In genomic region chr2:171761176-171761575, GRCh38 we compare ENCODE assay signal across 7 cellular contexts.
DNase-seq lines count a peak whose midpoint lies in the region; ATAC-seq and TF ChIP-seq lines count a peak whose summit lies in the region.
"Not testable (repeated sequence)": the region's sequence is repeated elsewhere in the genome, so short reads cannot be mapped to it uniquely, and the experiment has no call there.

No MANE protein-coding gene starts in this region.

- not testable (repeated sequence) for H3K27me3 ChIP-seq in AG04450 (ENCODE audit: control insufficient read depth, insufficient read depth, low read length); IMR-90 (ENCODE audit: control insufficient read depth, insufficient read depth, low read length); PC-3 (ENCODE audit: low read length)

- H3K4me3 ChIP-seq in AG04450 (ENCODE audit: low read depth, low read length); IMR-90 (ENCODE audit: insufficient read depth, low read depth, low read length); PC-3 (ENCODE audit: low read length): not testable (repeated sequence)

- peaks cover 43% of the 10 kb centered on the region for H3K36me3 Mint-ChIP-seq in neural crest cell (ENCODE audit: low read depth)

- H3K4me2 ChIP-seq in IMR-90 (ENCODE audit: low read depth, low read length); PC-3 (ENCODE audit: low read length): not testable (repeated sequence)

- not testable (repeated sequence) for H4K5ac ChIP-seq in IMR-90 (ENCODE audit: low read depth, low read length)

- TF ChIP-seq RAD21 in IMR-90 (IDR thresholded peaks at IDR 0.05; ENCODE audit: low read length), result not testable (repeated sequence)

- not testable (repeated sequence) for H2BK20ac ChIP-seq in IMR-90 (ENCODE audit: low read depth, low read length)

- not testable (repeated sequence) for H3K79me1 ChIP-seq in IMR-90 (ENCODE audit: low read depth in 1 of 2, low read length in 2 of 2)

- not testable (repeated sequence) for H3K4me3 Mint-ChIP-seq in neural crest cell

- H3K79me2 ChIP-seq in PC-3 (ENCODE audit: low read length), result not testable (repeated sequence)

- H3K27ac Mint-ChIP-seq in neural crest cell (ENCODE audit: unreplicated experiment), result peak overlapping the region; percentile 8

- H3K9me3 Mint-ChIP-seq in neural crest cell, result not testable (repeated sequence)

- not testable (repeated sequence) for H3K9ac ChIP-seq in IMR-90 (ENCODE audit: low read depth, low read length); PC-3 (ENCODE audit: low read length)

- not testable (repeated sequence) for BruUV-seq in IMR-90 (replicated peaks; lab: Mats Ljungman, UMichigan); PC-3 (replicated peaks; lab: Mats Ljungman, UMichigan)

- H2AK5ac ChIP-seq in IMR-90 (ENCODE audit: low read depth, low read length), result not testable (repeated sequence)

- H3K4me1 ChIP-seq in IMR-90 (ENCODE audit: control insufficient read depth, insufficient read depth, low read length), result not testable (repeated sequence)
- peaks cover 24% of the 10 kb centered on the region for H3K4me1 ChIP-seq in PC-3 (ENCODE audit: insufficient read depth, low read length)

- not testable (repeated sequence) for H3K18ac ChIP-seq in IMR-90 (ENCODE audit: low read depth, low read length)

- not testable (repeated sequence) for H2BK120ac ChIP-seq in IMR-90 (ENCODE audit: low read depth, low read length)

- H3K56ac ChIP-seq in IMR-90 (ENCODE audit: extremely low read depth, insufficient read depth, low read length), result not testable (repeated sequence)

- CTCF ChIA-PET in AG04450 (lab: Charles Lee), result interaction anchor here (0.7 kb wide), 1 partner anchor 20 kb away, joined by 3 read pairs; no protein-coding TSS in a partner anchor
- CTCF ChIA-PET in IMR-90 (lab: Yijun Ruan, JAX), result interaction anchor here (0.7 kb wide), 1 partner anchor 31 kb away, joined by 3 read pairs; no protein-coding TSS in a partner anchor
- CTCF ChIA-PET in PC-3 (lab: Charles Lee), result not testable (repeated sequence)

- in situ Hi-C loops in IMR-90 (cut with MboI; ENCODE audit: low sequenced_read_pairs), result not testable (repeated sequence)

- not testable (repeated sequence) for H2AFZ ChIP-seq in IMR-90 (replicated peaks; ENCODE audit: low read length, poor library complexity); PC-3 (ENCODE audit: low read length)

- H3K14ac ChIP-seq in IMR-90 (replicated peaks; ENCODE audit: low read depth, low read length), result not testable (repeated sequence)

- dilution Hi-C loops in IMR-90 (cut with HindIII; ENCODE audit: low sequenced_read_pairs, unreplicated experiment), result not testable (repeated sequence)

- not testable (repeated sequence) for H4K20me1 ChIP-seq in IMR-90 (ENCODE audit: insufficient read depth, low read length); PC-3 (ENCODE audit: low read length)

- not testable (repeated sequence) for H3K4me1 Mint-ChIP-seq in neural crest cell

- not testable (repeated sequence) for H3K23ac ChIP-seq in IMR-90 (ENCODE audit: low read depth, low read length)

- H3K9me1 ChIP-seq in IMR-90 (ENCODE audit: insufficient read depth, low read length), result not testable (repeated sequence)

- not testable (repeated sequence) for H3K4ac ChIP-seq in IMR-90 (ENCODE audit: low read depth, low read length)

- H3K27ac ChIP-seq in AG04450 (ENCODE audit: low read depth, low read length); IMR-90 (ENCODE audit: insufficient read depth, low read length); PC-3 (ENCODE audit: low read length): not testable (repeated sequence)

- TF ChIP-seq CTCF in AG04450 (IDR thresholded peaks at IDR 0.05; ENCODE audit: low read depth, low read length); IMR-90 (conservative IDR thresholded peaks at IDR 0.05; ENCODE audit: low read depth, low read length); PC-3 (conservative IDR thresholded peaks at IDR 0.05; ENCODE audit: low read depth, low read length); neural crest cell (conservative IDR thresholded peaks at IDR 0.05): not testable (repeated sequence)

- no CpG with 5 or more reads among the region's 4 CpGs for WGBS in IMR-90 (ENCODE audit: extremely low coverage in 2 of 2, insufficient read length in 1 of 2), 2 experiments

- not testable (repeated sequence) for H4K8ac ChIP-seq in IMR-90 (ENCODE audit: low read depth in 2 of 2, low read length in 2 of 2)

- intact Hi-C loops in IMR-90 (cut with micrococcal nuclease), result not testable (repeated sequence)
- intact Hi-C loops in PC-3 (cut with micrococcal nuclease), result loop anchor here (5.0 kb wide), 1 partner anchor 49 kb away; no protein-coding TSS in a partner anchor

- not testable (repeated sequence) for H2BK15ac ChIP-seq in IMR-90 (ENCODE audit: low read depth, low read length)

- not testable (repeated sequence) for H3F3A ChIP-seq in PC-3 (ENCODE audit: low read length, unreplicated experiment)

- H3K9me3 ChIP-seq in AG04450 (ENCODE audit: control insufficient read depth, insufficient read depth, low read length); IMR-90 (ENCODE audit: control insufficient read depth, insufficient read depth, low read length); PC-3 (ENCODE audit: low read length): not testable (repeated sequence)

- H3K27me3 Mint-ChIP-seq in neural crest cell (ENCODE audit: low read depth), result not testable (repeated sequence)

- not testable (repeated sequence) for TF ChIP-seq POLR2A in IMR-90 (IDR thresholded peaks at IDR 0.05; ENCODE audit: low read depth, low read length)

- H3K36me3 ChIP-seq in IMR-90 (ENCODE audit: control insufficient read depth, insufficient read depth, low read length), result peaks cover 10% of the 10 kb centered on the region
- not testable (repeated sequence) for H3K36me3 ChIP-seq in PC-3 (ENCODE audit: low read depth, low read length)

- not testable (repeated sequence) for H3K9me2 ChIP-seq in PC-3 (replicated peaks; ENCODE audit: low read length)

- POLR2A ChIA-PET in AG04450 (lab: Yijun Ruan, JAX), result interaction anchor here (0.6 to 0.9 kb wide), 3 partner anchors 14 to 341 kb away, joined by 4 to 9 read pairs (median 5); no protein-coding TSS in a partner anchor
- POLR2A ChIA-PET in IMR-90 (lab: Charles Lee; ENCODE audit: unreplicated experiment); PC-3 (lab: Charles Lee; ENCODE audit: unreplicated experiment): not testable (repeated sequence)

- DNase-seq in AG04450 (ENCODE audit: low read depth, low spot score) (peak; percentile 37), IMR-90 (peak; percentile 57), PC-3 (peak; percentile 48), astrocyte of the hippocampus (ENCODE audit: low read depth, low spot score) (peak; percentile 63), glomerular visceral epithelial cell (ENCODE audit: extremely low spot score) (peak; percentile 92), kidney glomerular epithelial cell (lab: John Stamatoyannopoulos, UW) (peak; percentile 92)
- not testable (repeated sequence) for DNase-seq in neural crest cell (ENCODE audit: low read depth, low spot score)

- ATAC-seq in IMR-90 (ENCODE audit: low read depth), result peak; percentile 65
- not testable (repeated sequence) for ATAC-seq in PC-3

- not testable (repeated sequence) for H4K91ac ChIP-seq in IMR-90 (ENCODE audit: insufficient read depth, low read depth, low read length)

- H2AK9ac ChIP-seq in IMR-90 (replicated peaks; ENCODE audit: low read depth, low read length, poor library complexity), result not testable (repeated sequence)

- not testable (repeated sequence) for H2BK5ac ChIP-seq in IMR-90 (ENCODE audit: low read depth, low read length, poor library complexity, severe bottlenecking)
